Comparison of ENCODE assay signal across 6 cellular contexts in genomic region chr5:715636-716035, GRCh38. TPM values are rescaled to one million over a fixed set of nuclear protein-coding genes. Genes with fewer than 3 reads are reported as not detected.
A peak's percentile ranks its signal among the peaks of the same experiment; 100 is the strongest.
DNase-seq lines count a peak whose midpoint lies in the region; ATAC-seq, FAIRE-seq and TF ChIP-seq lines count a peak whose summit lies in the region.
"Not testable (repeated sequence)": the region's sequence is repeated elsewhere in the genome, so short reads cannot be mapped to it uniquely, and the experiment has no call there.
"Had no signal": no experiment of that assay in that cellular context is flagged by ENCODE, and none has a peak within 500 bp of the region (broad histone marks: within the 10 kb centered on the region; RNA-seq: fewer than 3 reads in every experiment).

No MANE protein-coding gene starts in this region.

- not testable (repeated sequence) for TF ChIP-seq RAD21 in HepG2 (CRISPR knock-in tag; IDR thresholded peaks at IDR 0.05)

- WGBS in HepG2 (ENCODE audit: low lambda C conversion rate): 27% methylated on average over 4 of the region's 4 CpGs

- peaks cover 24% of the 10 kb centered on the region for H3K4me1 ChIP-seq in Karpas-422 (ENCODE audit: low read length)
- not testable (repeated sequence) for H3K4me1 ChIP-seq in HepG2 (ENCODE audit: insufficient read depth, low read length)

- DNase-seq in Karpas-422; caudate nucleus (lab: John Stamatoyannopoulos, UW); HepG2 (ENCODE audit: low spot score): not testable (repeated sequence)

- not testable (repeated sequence) for H3K9ac ChIP-seq in Karpas-422 (ENCODE audit: low read length); HepG2 (ENCODE audit: insufficient read depth, low read depth, low read length)

- not testable (repeated sequence) for H3K9me2 ChIP-seq in Karpas-422 (replicated peaks; ENCODE audit: insufficient read depth, low read length)

- H4K20me1 ChIP-seq in Karpas-422 (ENCODE audit: insufficient read depth, low read depth, low read length); HepG2 (ENCODE audit: insufficient read depth, low read length): not testable (repeated sequence)

- H3K4me3 ChIP-seq in Karpas-422 (ENCODE audit: low read length); HepG2 (replicated peaks in 1 of 3; ENCODE audit: insufficient read depth in 1 of 3, low read depth in 2 of 3, low read length in 3 of 3): not testable (repeated sequence)

- intact Hi-C loops in HepG2 (cut with micrococcal nuclease; ENCODE audit: unreplicated experiment): not testable (repeated sequence)

- peak; percentile 82 for ATAC-seq in HepG2

- not testable (repeated sequence) for H3K27me3 ChIP-seq in Karpas-422 (ENCODE audit: low read length); HepG2 (ENCODE audit: control insufficient read depth in 1 of 2, insufficient read depth in 2 of 2, low read length in 2 of 2)

- not testable (repeated sequence) for H3K79me2 ChIP-seq in Karpas-422 (ENCODE audit: low read length); HepG2 (ENCODE audit: insufficient read depth, low read length)

- BruUV-seq in HepG2 (replicated peaks; lab: Mats Ljungman, UMichigan): not testable (repeated sequence)

- CTCF ChIA-PET in HepG2 (lab: Yijun Ruan, JAX; ENCODE audit: low intra/inter-chr PET ratio, low total read pairs): not testable (repeated sequence)

- not testable (repeated sequence) for TF ChIP-seq POLR2A in HepG2 (IDR thresholded peaks at IDR 0.05; ENCODE audit: insufficient read depth in 1 of 2, low read depth in 2 of 2, low read length in 2 of 2)

- POLR2A ChIA-PET in HepG2 (lab: Yijun Ruan, JAX): not testable (repeated sequence)

- not testable (repeated sequence) for TF ChIP-seq CTCF in HepG2 (CRISPR knock-in tag; IDR thresholded peaks at IDR 0.05)

- not testable (repeated sequence) for H2AFZ ChIP-seq in Karpas-422 (ENCODE audit: low read length); HepG2 (ENCODE audit: low read length)

- not testable (repeated sequence) for H3K4me2 ChIP-seq in Karpas-422 (ENCODE audit: low read depth, low read length, poor library complexity, severe bottlenecking); HepG2 (ENCODE audit: low read depth, low read length)

- not testable (repeated sequence) for H3K36me3 ChIP-seq in Karpas-422 (ENCODE audit: insufficient read depth, low read length); HepG2 (replicated peaks in 1 of 2; ENCODE audit: control insufficient read depth in 1 of 2, insufficient read depth in 2 of 2, low read length in 2 of 2)

- H3K27ac ChIP-seq in Karpas-422 (ENCODE audit: low read length) (peak overlapping the region; percentile 76), angular gyrus (ENCODE audit: low read depth, low read length) (peak overlapping the region; percentile 55), caudate nucleus (ENCODE audit: low read depth, low read length) (peak overlapping the region; percentile 80), temporal lobe (ENCODE audit: low read depth, low read length) (peak overlapping the region; percentile 92)
- H3K27ac ChIP-seq in HepG2 (ENCODE audit: extremely low read length, insufficient read depth, low read length): not testable (repeated sequence)

- in situ Hi-C loops in HepG2 (cut with HindIII; ENCODE audit: extremely low pct_ligation_motif_present, low pct_unique_long_range_greater_than_20kb): loop anchor here (5.0 kb wide), 1 partner anchor 82 kb away; no protein-coding TSS in a partner anchor

- not testable (repeated sequence) for TF ChIP-seq EP300 in HepG2 (IDR thresholded peaks at IDR 0.05; ENCODE audit: low read depth in 2 of 2, low read length in 2 of 2); HepG2 (CRISPR knock-in tag; IDR thresholded peaks at IDR 0.05; ENCODE audit: borderline replicate concordance)

- not testable (repeated sequence) for FAIRE-seq in HepG2 (lab: Jason Lieb, UNC)

- not testable (repeated sequence) for H3K9me3 ChIP-seq in Karpas-422 (ENCODE audit: low read length); HepG2 (ENCODE audit: low read length)

TF ChIP-seq in HepG2, 621 proteins besides CTCF, POLR2A, EP300 and RAD21:
- peak; percentile 97 for TF ChIP-seq ZNF317 (CRISPR knock-in tag; IDR thresholded peaks at IDR 0.05)

RNA-seq across cellular contexts. Expression of gene TPPP, which starts 22.5 kb away (rescaled TPM):
- 1.6 and 1.8 TPM in 2 replicates for total RNA-seq in Karpas-422 (2014; rRNA removed; shearing (Covaris generic); ENCODE audit: low replicate concordance)
- total RNA-seq in HepG2 (2016; rRNA removed; fragmentation: Illumina TruSeq; extraction: Trizol) (0.04 TPM in 1 of 2 replicates, not detected in the other), temporal lobe (12.5 TPM)
- not detected in 2 replicates for total RNA-seq in HepG2 (2016; cell fraction: cytosol; rRNA removed; fragmentation: Illumina TruSeq; extraction: Trizol; ENCODE audit: low read depth)
- 0.04 TPM in 1 of 2 replicates, not detected in the other for total RNA-seq in HepG2 (2016; cell fraction: insoluble cytoplasmic fraction; rRNA removed; fragmentation: Illumina TruSeq; extraction: Trizol)
- total RNA-seq in HepG2 (2016; cell fraction: membrane; rRNA removed; fragmentation: Illumina TruSeq; extraction: Trizol): 0.03 TPM in 1 of 2 replicates, not detected in the other
- not detected in 2 replicates for total RNA-seq in HepG2 (2016; cell fraction: nucleus; rRNA removed; fragmentation: Illumina TruSeq; extraction: Trizol)
- 0.05 and 0.07 TPM in 2 replicates for polyA plus RNA-seq in HepG2 (2011; rRNA removed)
- polyA plus RNA-seq in HepG2 (2011; cell fraction: cytosol; rRNA removed): 0.04 and 0.07 TPM in 2 replicates
- polyA plus RNA-seq in HepG2 (2011; cell fraction: nucleus; rRNA removed): 0.07 and 0.16 TPM in 2 replicates
- polyA plus RNA-seq in HepG2 (2012): 0.17 and 0.20 TPM in 2 replicates
- polyA plus RNA-seq in HepG2 (2016; cell fraction: cytosol; fragmentation: Illumina TruSeq; extraction: Trizol; ENCODE audit: low read depth): not detected in 2 replicates
- polyA plus RNA-seq in HepG2 (2016; cell fraction: insoluble cytoplasmic fraction; fragmentation: Illumina TruSeq; extraction: Trizol; ENCODE audit: low read depth): 0.05 TPM in 1 of 2 replicates, not detected in the other
- not detected in 2 replicates for polyA plus RNA-seq in HepG2 (2016; cell fraction: membrane; fragmentation: Illumina TruSeq; extraction: Trizol; ENCODE audit: low read depth)
- not detected in 2 replicates for polyA plus RNA-seq in HepG2 (2016; cell fraction: nucleus; fragmentation: Illumina TruSeq; extraction: Trizol; ENCODE audit: insufficient read depth, low read depth)
- 0.24 and 0.28 TPM in 2 replicates for polyA minus RNA-seq in HepG2 (2011; rRNA and poly(A)+ RNA removed; ENCODE audit: low replicate concordance)
- polyA minus RNA-seq in HepG2 (2011; cell fraction: cytosol; rRNA and poly(A)+ RNA removed): 0.10 and 0.18 TPM in 2 replicates
- polyA minus RNA-seq in HepG2 (2011; cell fraction: nucleus; rRNA and poly(A)+ RNA removed): 0.12 TPM in 1 of 2 replicates, not detected in the other
- total RNA-seq: B cell had no signal
